In genomic region chr1:153545067-153546055, GRCh38 we compare ENCODE assay signal across 1 cellular context.
TF ChIP-seq lines count a peak whose summit lies in the region.

S100A4 (minus strand) TSS chr1:153545806; CDS start chr1:153544794, 1,012 bp downstream.

TF ChIP-seq in HepG2, 621 proteins besides CTCF, POLR2A, EP300 and RAD21 (continued from another document and continues in another):
- TF ChIP-seq ZNF407 (CRISPR knock-in tag; IDR thresholded peaks at IDR 0.05; ENCODE audit: not compliant biosample characterization) = no peak
- TF ChIP-seq ZNF512 (CRISPR knock-in tag; IDR thresholded peaks at IDR 0.05) = no peak
- peak; percentile 91; the same call in 1 of the 2 replicates for TF ChIP-seq NFAT5 (CRISPR knock-in tag; IDR thresholded peaks at IDR 0.05)
- TF ChIP-seq ZNF12 (CRISPR knock-in tag; IDR thresholded peaks at IDR 0.05) = 0 out of 2 replicates have a peak, but pooled peaks have one; percentile 43
- TF ChIP-seq DRAP1 (CRISPR knock-in tag; IDR thresholded peaks at IDR 0.05) = peak; percentile 59; the same call in 1 of the 2 replicates
- TF ChIP-seq EED (CRISPR knock-in tag; IDR thresholded peaks at IDR 0.05) = 0 out of 2 replicates have a peak, but pooled peaks have one; percentile 44
- 0 out of 2 replicates have a peak, but pooled peaks have one; percentile 22 for TF ChIP-seq ZMYM2 (CRISPR knock-in tag; IDR thresholded peaks at IDR 0.05)
- peak; percentile 33; the same call in 1 of the 2 replicates for TF ChIP-seq ZNF574 (CRISPR knock-in tag; IDR thresholded peaks at IDR 0.05)
- TF ChIP-seq TCF7 (IDR thresholded peaks at IDR 0.05; ENCODE audit: low read depth) = no peak
- TF ChIP-seq GATAD1 (CRISPR knock-in tag; IDR thresholded peaks at IDR 0.05) = peak; percentile 15; the same call in 1 of the 2 replicates
- 0 out of 2 replicates have a peak, but pooled peaks have one; percentile 28 for TF ChIP-seq ZNF292 (CRISPR knock-in tag; IDR thresholded peaks at IDR 0.05; ENCODE audit: borderline replicate concordance, low read depth)
- no peak for TF ChIP-seq KAT7 (CRISPR knock-in tag; IDR thresholded peaks at IDR 0.05; ENCODE audit: borderline replicate concordance)
- no peak for TF ChIP-seq ZNF317 (CRISPR knock-in tag; IDR thresholded peaks at IDR 0.05)
- TF ChIP-seq ZNF839 (CRISPR knock-in tag; IDR thresholded peaks at IDR 0.05; ENCODE audit: borderline replicate concordance) = no peak
- peak; percentile 72; the same call in 1 of the 2 replicates for TF ChIP-seq ZFY (CRISPR knock-in tag; IDR thresholded peaks at IDR 0.05)
- TF ChIP-seq AKNA (CRISPR knock-in tag; IDR thresholded peaks at IDR 0.05; ENCODE audit: borderline replicate concordance) = no peak
- TF ChIP-seq HBP1 (CRISPR knock-in tag; IDR thresholded peaks at IDR 0.05; ENCODE audit: low read depth) = 0 out of 2 replicates have a peak, but pooled peaks have one; percentile 41
- no peak for TF ChIP-seq THYN1 (CRISPR knock-in tag; IDR thresholded peaks at IDR 0.05; ENCODE audit: borderline replicate concordance, low read depth)
- no peak for TF ChIP-seq TCF7L2 (IDR thresholded peaks at IDR 0.05; ENCODE audit: low read depth, low read length)
- TF ChIP-seq E2F1 (CRISPR knock-in tag; IDR thresholded peaks at IDR 0.05) = no peak
- no peak for TF ChIP-seq HCFC1 (IDR thresholded peaks at IDR 0.05; ENCODE audit: low read depth, low read length)
- TF ChIP-seq ZFAT (CRISPR knock-in tag; conservative IDR thresholded peaks at IDR 0.05) = no peak
